Comparison of ENCODE assay signal across 18 cellular contexts in the genomic region with DNA sequence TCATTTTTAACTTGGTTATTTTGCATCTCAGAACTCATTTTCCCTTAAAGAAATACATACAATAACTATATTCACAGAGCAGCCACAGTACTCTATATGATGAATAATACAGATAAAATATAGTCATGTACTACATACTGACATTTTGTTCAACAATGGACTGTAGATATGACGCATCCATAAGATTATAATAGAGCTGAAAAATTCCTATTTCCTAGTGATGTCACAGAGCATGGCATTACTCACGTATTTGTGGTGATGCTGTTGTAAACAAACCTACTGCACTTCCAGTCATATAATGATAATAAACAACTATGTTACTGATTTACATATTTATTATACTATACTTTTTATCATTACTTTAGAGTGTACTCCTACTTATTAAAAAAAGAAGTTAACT.
"Had no signal": no experiment of that assay in that cellular context is flagged by ENCODE, and none has a peak within 500 bp of the region (broad histone marks: within the 10 kb centered on the region; RNA-seq: fewer than 3 reads in every experiment).

No MANE protein-coding gene starts in this region.

- H3K27me3 ChIP-seq: brain microvascular endothelial cell, heart left ventricle, upper lobe of right lung had no signal

- H3K9me3 ChIP-seq: heart left ventricle, ovary, thoracic aorta, upper lobe of right lung had no signal

- H3K9me3 Mint-ChIP-seq: activated CD4-positive, alpha-beta memory T cell treated with anti-CD3 and anti-CD28 coated beads for 36 hours; activated T-cell treated with anti-CD3 and anti-CD28 coated beads, Interleukin-2, amount 50 U/mL, for 4 hours; neural crest cell had no signal

- H3K27ac Mint-ChIP-seq: activated CD4-positive, alpha-beta memory T cell treated with anti-CD3 and anti-CD28 coated beads for 36 hours; activated naive CD8-positive, alpha-beta T cell had no signal

- ATAC-seq: activated T-cell treated with anti-CD3 and anti-CD28 coated beads, Interleukin-2, amount 50 U/mL, for 4 hours; heart left ventricle; left colon; upper lobe of right lung had no signal

- H3K36me3 ChIP-seq: brain microvascular endothelial cell, ovary, thoracic aorta, upper lobe of right lung had no signal

- H3K4me1 Mint-ChIP-seq: neural crest cell had no signal

- DNase-seq: activated CD4-positive, alpha-beta memory T cell treated with anti-CD3 and anti-CD28 coated beads for 36 hours; activated CD4-positive, CD25-positive, alpha-beta regulatory T cell treated with anti-CD3 and anti-CD28 coated beads, Interleukin-2, amount 50 U/mL, for 72 hours; activated effector memory CD4-positive, alpha-beta T cell treated with anti-CD3 and anti-CD28 coated beads, Interleukin-2, amount 50 U/mL, for 16 hours; activated T-cell treated with anti-CD3 and anti-CD28 coated beads, Interleukin-2, amount 50 U/mL, for 4 hours; amygdala; brain microvascular endothelial cell; cerebellar nuclear complex; erythroblast; heart left ventricle; left colon; ovary; stimulated activated CD4-positive, alpha-beta T cell treated with anti-CD3 and anti-CD28 coated beads, Interleukin-12 subunit alpha, Interleukin-12 subunit beta, amount 100 ng/mL, for 4 hours; stimulated activated CD4-positive, alpha-beta T cell treated with anti-CD3 and anti-CD28 coated beads, Interleukin-2, amount 100 ng/mL, for 24 hours; upper lobe of right lung had no signal

- H3K27ac ChIP-seq: brain microvascular endothelial cell, heart left ventricle, ovary, thoracic aorta, upper lobe of right lung had no signal

- H3K4me3 Mint-ChIP-seq: activated CD4-positive, alpha-beta memory T cell treated with anti-CD3 and anti-CD28 coated beads for 36 hours; activated naive CD8-positive, alpha-beta T cell; activated T-cell treated with anti-CD3 and anti-CD28 coated beads, Interleukin-2, amount 50 U/mL, for 4 hours; neural crest cell had no signal

- H3K4me3 ChIP-seq: heart left ventricle, lung, ovary, thoracic aorta, upper lobe of right lung had no signal

- H3K27me3 Mint-ChIP-seq: activated CD4-positive, alpha-beta memory T cell treated with anti-CD3 and anti-CD28 coated beads for 36 hours; activated naive CD8-positive, alpha-beta T cell had no signal
